Comparison of ENCODE assay signal across 19 cellular contexts in the genomic region with DNA sequence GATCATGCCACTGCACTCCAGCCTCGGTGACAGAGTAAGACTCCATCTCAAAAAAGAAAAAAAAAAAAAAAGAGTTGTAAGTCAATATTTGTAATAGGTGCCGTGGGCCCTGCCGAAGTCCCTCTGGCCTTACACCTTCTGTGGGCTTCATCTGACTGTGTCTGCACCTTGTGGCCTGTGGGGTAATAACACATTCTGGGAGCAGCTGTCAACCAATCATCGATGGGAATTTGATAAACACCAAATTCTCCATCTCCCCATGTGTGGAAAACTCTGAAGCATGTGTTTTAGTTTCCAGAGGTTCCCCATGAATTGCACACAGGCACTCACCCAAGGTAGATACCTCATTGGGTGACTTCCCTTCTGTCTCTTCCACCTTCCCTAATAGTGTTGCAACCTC. TPM values are rescaled to one million over a fixed set of nuclear protein-coding genes. Genes with fewer than 3 reads are reported as not detected.
DNase-seq lines count a peak whose midpoint lies in the region; ATAC-seq and TF ChIP-seq lines count a peak whose summit lies in the region.
"Had no signal": no experiment of that assay in that cellular context is flagged by ENCODE, and none has a peak within 500 bp of the region (broad histone marks: within the 10 kb centered on the region; RNA-seq: fewer than 3 reads in every experiment).

No MANE protein-coding gene starts in this region.

- H3K36me3 Mint-ChIP-seq in Caco-2 (ENCODE audit: insufficient read depth, unreplicated experiment) (peaks cover 71% of the 10 kb centered on the region), H9 (ENCODE audit: insufficient read depth in 1 of 3, low read depth in 3 of 3) (peaks cover 24 to 30% (median 25%) of the 10 kb centered on the region in 3 experiments), T-helper 17 cell (ENCODE audit: low read depth) (peaks cover 4% of the 10 kb centered on the region)

- no peak overlapping the region for H3K23ac ChIP-seq in H9 (ENCODE audit: insufficient read length, low read depth, low read length)

- H3K79me1 ChIP-seq in H9 (ENCODE audit: insufficient read depth, low read depth, low read length, poor library complexity, severe bottlenecking): no peaks in the 10 kb centered on the region

- TF ChIP-seq CTCF in Caco-2 (IDR thresholded peaks at IDR 0.05; ENCODE audit: insufficient read depth in 1 of 2, low read depth in 1 of 2, low read length in 1 of 2, severe bottlenecking in 1 of 2, unreplicated experiment in 1 of 2) (peak in 1 of 2 experiments; percentile 33), H9 (conservative IDR thresholded peaks at IDR 0.05) (0 out of 3 replicates have a peak, but pooled peaks have one; percentile 37), left ventricle myocardium inferior (IDR thresholded peaks at IDR 0.05; ENCODE audit: borderline replicate concordance) (no peak)

- no peak overlapping the region for H2BK12ac ChIP-seq in H9 (ENCODE audit: insufficient read length, low read depth, low read length)

- H4K20me1 ChIP-seq in H9 (ENCODE audit: control insufficient read depth, insufficient read depth, insufficient read length): no peaks in the 10 kb centered on the region

- H2BK15ac ChIP-seq in H9 (ENCODE audit: low read depth, low read length): no peak overlapping the region

- no peak overlapping the region for H3K56ac ChIP-seq in H9 (ENCODE audit: insufficient read length, low read depth, low read length)

- H3K18ac ChIP-seq in H9 (ENCODE audit: insufficient read length, low read depth, low read length): no peak overlapping the region

- H2BK120ac ChIP-seq in H9 (ENCODE audit: low read depth, low read length, poor library complexity, severe bottlenecking): no peak overlapping the region

- H3K27me3 Mint-ChIP-seq in Caco-2 (ENCODE audit: insufficient read depth, unreplicated experiment) (no peaks in the 10 kb centered on the region), H9 (ENCODE audit: low read depth) (no peaks in the 10 kb centered on the region), T-helper 17 cell (no peaks in the 10 kb centered on the region)
- H3K27me3 Mint-ChIP-seq: dendritic cell treated with granulocyte-macrophage colony-stimulating factor and Interleukin-4, amounts not matched to agents 40 ng/mL and 50 ng/mL, for 4 days had no signal

- no peaks in the 10 kb centered on the region for H3K23me2 ChIP-seq in H9 (ENCODE audit: insufficient read length, low read depth, low read length, poor library complexity, severe bottlenecking)

- no peak overlapping the region for H2BK5ac ChIP-seq in H9 (ENCODE audit: insufficient read length, low read length)

- no peak overlapping the region for H3K4ac ChIP-seq in H9 (ENCODE audit: low read depth, low read length)

- H2AK5ac ChIP-seq in H9 (ENCODE audit: insufficient read length, low read length): no peak overlapping the region

- H3K4me3 ChIP-seq in Caco-2 (ENCODE audit: low read depth, low read length) (no peak overlapping the region), left ventricle myocardium inferior (no peak overlapping the region)
- H3K4me3 ChIP-seq: HAP-1, lower lobe of right lung, pancreas, SK-N-MC, suprapubic skin had no signal

- WGBS in H9 (ENCODE audit: extremely low coverage, insufficient read length, low lambda C conversion rate): no CpG with 5 or more reads among the region's 4 CpGs

- no peak overlapping the region for H3K9ac ChIP-seq in H9 (ENCODE audit: extremely low read depth, insufficient read length, low read length)

- ATAC-seq in T-helper 17 cell (no peak), left lobe of liver (peak; percentile 33)
- ATAC-seq: activated naive CD4-positive, alpha-beta T cell treated with anti-CD3 and anti-CD28 coated beads, Interleukin-2, amount 50 U/mL, for 72 hours; pancreas had no signal

- H3K4me1 Mint-ChIP-seq in Caco-2 (ENCODE audit: low read depth, unreplicated experiment) (no peaks in the 10 kb centered on the region), H9 (no peaks in the 10 kb centered on the region), T-helper 17 cell (no peaks in the 10 kb centered on the region)
- H3K4me1 Mint-ChIP-seq: brain had no signal

- H3K36me3 ChIP-seq in Caco-2 (ENCODE audit: control insufficient read depth, insufficient read depth, low read length): peaks cover 9% of the 10 kb centered on the region
- peaks cover 47% of the 10 kb centered on the region for H3K36me3 ChIP-seq in left ventricle myocardium inferior

- H3K79me2 ChIP-seq in H9 (ENCODE audit: insufficient read depth, low read length): no peaks in the 10 kb centered on the region

- no peak overlapping the region for H3K27ac Mint-ChIP-seq in Caco-2 (ENCODE audit: unreplicated experiment)
- no peak overlapping the region for H3K27ac Mint-ChIP-seq in H9
- peak overlapping the region; percentile 84 for H3K27ac Mint-ChIP-seq in T-helper 17 cell
- H3K27ac Mint-ChIP-seq: activated naive CD4-positive, alpha-beta T cell treated with anti-CD3 and anti-CD28 coated beads, Interleukin-2, amount 50 U/mL, for 72 hours; brain; dendritic cell treated with granulocyte-macrophage colony-stimulating factor and Interleukin-4, amounts not matched to agents 40 ng/mL and 50 ng/mL, for 4 days had no signal

- H2BK20ac ChIP-seq in H9 (ENCODE audit: low read depth, low read length, poor library complexity, severe bottlenecking): no peak overlapping the region

- intact Hi-C loops in Caco-2 (cut with micrococcal nuclease; ENCODE audit: unreplicated experiment): no loop called here
- intact Hi-C loops in left ventricle myocardium inferior (cut with micrococcal nuclease): no loop called here

- H4K91ac ChIP-seq in H9 (ENCODE audit: insufficient read length, low read depth, low read length): no peak overlapping the region

- no peak overlapping the region for H3K4me3 Mint-ChIP-seq in Caco-2 (ENCODE audit: unreplicated experiment)
- H3K4me3 Mint-ChIP-seq in H9: no peak overlapping the region
- peak overlapping the region; percentile 45 for H3K4me3 Mint-ChIP-seq in T-helper 17 cell
- H3K4me3 Mint-ChIP-seq: brain; dendritic cell treated with granulocyte-macrophage colony-stimulating factor and Interleukin-4, amounts not matched to agents 40 ng/mL and 50 ng/mL, for 4 days had no signal

- POLR2A ChIA-PET in Caco-2 (lab: Charles Lee): no interaction called here

- peaks cover 8% of the 10 kb centered on the region for H3K9me3 ChIP-seq in Caco-2
- peaks cover 9% of the 10 kb centered on the region for H3K9me3 ChIP-seq in H9 (ENCODE audit: control insufficient read depth, low read depth, low read length)
- peaks cover 2% of the 10 kb centered on the region for H3K9me3 ChIP-seq in T-helper 17 cell (ENCODE audit: control insufficient read depth, low read length, poor library complexity, severe bottlenecking)
- H3K9me3 ChIP-seq in left ventricle myocardium inferior (replicated peaks): peaks cover 15% of the 10 kb centered on the region
- H3K9me3 ChIP-seq: pancreas had no signal

- H2AFZ ChIP-seq in H9 (ENCODE audit: low read length): no peak overlapping the region

- H4K8ac ChIP-seq in H9 (replicated peaks; ENCODE audit: insufficient read length, low read depth, low read length): no peak overlapping the region

- H3K27me3 ChIP-seq in Caco-2 (replicated peaks; ENCODE audit: control insufficient read depth, insufficient read depth, low read length): no peaks in the 10 kb centered on the region
- H3K27me3 ChIP-seq in H9 (ENCODE audit: insufficient read depth, low read length): no peaks in the 10 kb centered on the region
- H3K27me3 ChIP-seq in left ventricle myocardium inferior (ENCODE audit: low read depth): no peaks in the 10 kb centered on the region
- H3K27me3 ChIP-seq: pancreas, suprapubic skin had no signal

- CTCF ChIA-PET in Caco-2 (lab: Charles Lee): interaction anchor here (0.8 kb wide), 1 partner anchor 24 kb away, joined by 4 read pairs; a partner anchor contains a TSS

- no peak overlapping the region for H3K14ac ChIP-seq in H9 (ENCODE audit: insufficient read depth, low read length)

- BruUV-seq in Caco-2 (replicated peaks; lab: Mats Ljungman, UMichigan): no TSS peak

- no peak overlapping the region for H3T11ph ChIP-seq in H9 (ENCODE audit: low read length)

- H3K9me3 Mint-ChIP-seq in Caco-2 (ENCODE audit: unreplicated experiment) (peaks cover 10% of the 10 kb centered on the region), H9 (peaks cover 15 to 18% of the 10 kb centered on the region in 2 experiments)

- DNase-seq in Caco-2 (peak; percentile 61 to 63), H9 (no peak), T-helper 17 cell (no peak), left lobe of liver (ENCODE audit: low spot score) (no peak), inferior parietal cortex (ENCODE audit: extremely low spot score) (no peak), left ventricle myocardium inferior (no peak), NCI-H1048 (lab: John Stamatoyannopoulos, UW) (no peak)
- DNase-seq: MM.1S, NCI-H2029, NCI-H524 had no signal

- H3K27ac ChIP-seq in H9 (ENCODE audit: insufficient read length, low read depth, low read length) (no peak overlapping the region), left ventricle myocardium inferior (replicated peaks) (no peak overlapping the region)
- H3K27ac ChIP-seq: epithelial cell of prostate, lower lobe of right lung, pancreas, SK-N-MC, suprapubic skin had no signal

- no peak overlapping the region for H4K5ac ChIP-seq in H9 (ENCODE audit: insufficient read length, low read depth, low read length)

- no peak overlapping the region for H3K4me2 ChIP-seq in H9 (ENCODE audit: insufficient read depth, insufficient read length, low read length)

- H3K4me1 ChIP-seq in Caco-2 (no peaks in the 10 kb centered on the region), H9 (ENCODE audit: insufficient read depth, low read length) (no peaks in the 10 kb centered on the region), left ventricle myocardium inferior (no peaks in the 10 kb centered on the region)
- H3K4me1 ChIP-seq: HAP-1, lower lobe of right lung, pancreas, suprapubic skin had no signal

RNA-seq across cellular contexts. Expression of a gene that starts 10.8 kb away (rescaled TPM):
- total RNA-seq in Caco-2 (2022) (29.6 and 31.8 TPM in 2 replicates), H9 (2021) (24.2 and 24.7 TPM in 2 replicates), T-helper 17 cell (100 to 1,000 TPM; 189 to 198 TPM), left lobe of liver (8.6 TPM), left ventricle myocardium inferior (15.6 TPM)

RNA-seq across cellular contexts. Expression of a gene that starts 15.2 kb away (rescaled TPM):
- total RNA-seq in Caco-2 (2022) (12.4 and 13.3 TPM in 2 replicates), H9 (2021) (16.6 and 17.3 TPM in 2 replicates), T-helper 17 cell (1 to 10 TPM; 4.4 to 4.6 TPM), left lobe of liver (3.0 TPM), left ventricle myocardium inferior (6.0 TPM)

RNA-seq across cellular contexts. Expression of a gene that starts 16.5 kb away (rescaled TPM):
- 30.1 and 32.3 TPM in 2 replicates for total RNA-seq in Caco-2 (2022)
- 14.0 and 15.1 TPM in 2 replicates for total RNA-seq in H9 (2021)
- total RNA-seq in T-helper 17 cell: 10 to 100 TPM; 12.5 to 18.1 TPM
- 5.2 TPM for total RNA-seq in left lobe of liver
- total RNA-seq in left ventricle myocardium inferior: 3.3 TPM

RNA-seq across cellular contexts. Expression of a gene that starts 23.3 kb away (rescaled TPM):
- 554 and 595 TPM in 2 replicates for total RNA-seq in Caco-2 (2022)
- total RNA-seq in H9 (2021): 504 and 516 TPM in 2 replicates
- 100 to 1,000 TPM in 1 of 2 donors, 10 to 100 TPM in 1; 83.3 to 103 TPM for total RNA-seq in T-helper 17 cell
- total RNA-seq in left lobe of liver: 130 TPM
- total RNA-seq in left ventricle myocardium inferior: 834 TPM

RNA-seq across cellular contexts. Expression of a gene that starts 50.5 kb away (rescaled TPM):
- total RNA-seq in Caco-2 (2022) (133 and 158 TPM in 2 replicates), H9 (2021) (96.2 and 98.2 TPM in 2 replicates), T-helper 17 cell (10 to 100 TPM; 35.0 to 42.9 TPM), left lobe of liver (14.4 TPM), left ventricle myocardium inferior (17.9 TPM)

Comparison
In these comparisons a context has a peak if more than half of its experiments do, and no peak if none do; other contexts are left out.
1. DNase-seq: peak in Caco-2 (2 of 2); none in H9 (single experiment), T-helper 17 cell (0 of 3), left lobe of liver (single experiment), inferior parietal cortex (single experiment), left ventricle myocardium inferior (single experiment) and NCI-H1048 (single experiment).